In the genomic region with DNA sequence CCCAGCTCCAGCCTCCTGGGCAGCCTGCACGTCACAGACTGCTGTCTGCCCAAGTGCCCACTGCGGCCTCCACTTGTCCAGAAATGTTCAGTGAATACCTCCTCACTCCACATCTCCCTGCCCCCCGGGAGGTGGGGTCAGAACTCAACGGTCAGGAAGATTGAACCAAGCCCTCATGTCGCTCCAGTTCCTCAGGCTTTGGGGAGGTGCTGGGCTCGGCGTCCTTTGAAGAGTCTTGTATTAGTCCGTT, we compare ENCODE assay signal across 19 cellular contexts.
"Had no signal": no experiment of that assay in that cellular context is flagged by ENCODE, and none has a peak within 500 bp of the region (broad histone marks: within the 10 kb centered on the region; RNA-seq: fewer than 3 reads in every experiment).

No MANE protein-coding gene starts in this region.

- DNase-seq: activated B cell treated with CpG ODN at 0.5 μM for 24 hours; activated CD4-positive, alpha-beta T cell treated with anti-CD3 and anti-CD28 coated beads for 1 hour; activated CD4-positive, alpha-beta T cell treated with anti-CD3 and anti-CD28 coated beads, Interleukin-2, amount 10 ng/mL, durations not matched to agents 24 days and 14 days; activated CD4-positive, alpha-beta T cell treated with anti-CD3 and anti-CD28 coated beads, Interleukin-2, amount 50 U/mL, for 48 hours; activated CD8-positive, alpha-beta memory T cell treated with anti-CD3 and anti-CD28 coated beads, Interleukin-2, amount 10 ng/mL, durations not matched to agents 7 days and 5 days; activated gamma-delta T cell treated with Interleukin-2 at 50 U/mL for 16 hours; activated naive CD4-positive, alpha-beta T cell treated with anti-CD3 and anti-CD28 coated beads, Interleukin-2, amount 10 ng/mL, durations not matched to agents 7 days and 5 days; activated naive CD8-positive, alpha-beta T cell treated with anti-CD3 and anti-CD28 coated beads for 36 hours; activated T-cell treated with anti-CD3 and anti-CD28 coated beads, Interleukin-2, amount 50 U/mL, for 24 hours; MV-4-11; NCI-H1436; NCI-H187 treated with DMSO at 0.1 percent for 48 hours; NCI-H2081 treated with DMSO at 0.1 percent for 48 hours; PC-3; SHP77 treated with DMSO at 0.1 percent for 48 hours; T-helper 17 cell; T-helper 9 cell had no signal

- H3K27me3 ChIP-seq: breast epithelium, MG63 had no signal

- ATAC-seq: activated CD8-positive, alpha-beta memory T cell treated with anti-CD3 and anti-CD28 coated beads, Interleukin-2, amount 10 ng/mL, durations not matched to agents 7 days and 5 days; PC-3; T-helper 17 cell had no signal

- H3K9me3 ChIP-seq: breast epithelium, MG63 had no signal

- H3K27ac ChIP-seq: breast epithelium had no signal

- H3K36me3 ChIP-seq: breast epithelium, MG63 had no signal

- H3K4me3 ChIP-seq: breast epithelium, MG63 had no signal
